8 cellular contexts compared by ENCODE assay signal in genomic region chr17:31095239-31096105, GRCh38. TPM values are rescaled to one million over a fixed set of nuclear protein-coding genes. Genes with fewer than 3 reads are reported as not detected.
DNase-seq lines count a peak whose midpoint lies in the region; ATAC-seq and TF ChIP-seq lines count a peak whose summit lies in the region.

No MANE protein-coding gene starts in this region.

- no peak for TF ChIP-seq POLR2A in esophagus muscularis mucosa (IDR thresholded peaks at IDR 0.05; ENCODE audit: low read depth)

- ATAC-seq in HG02759 (IDR thresholded peaks at IDR 0.05; ENCODE audit: unreplicated experiment), result peak; percentile 16
- peak; percentile 34 to 39 for ATAC-seq in activated T-cell treated with anti-CD3 and anti-CD28 coated beads, Interleukin-2, amount 50 U/mL, for 4 hours

- H3K27me3 ChIP-seq in esophagus muscularis mucosa, result no peaks in the 10 kb centered on the region
- no peaks in the 10 kb centered on the region for H3K27me3 ChIP-seq in mucosa of rectum (ENCODE audit: control insufficient read depth in 2 of 2, insufficient read depth in 2 of 2, low read length in 2 of 2)

- intact Hi-C loops in esophagus muscularis mucosa (cut with DNase I), result loop anchor here (10.0 kb wide), 1 partner anchor 81 kb away; no protein-coding TSS in a partner anchor

- H3K4me3 ChIP-seq in esophagus muscularis mucosa, result peak overlapping the region; percentile 74 to 94 (median 88)
- peak overlapping the region; percentile 72 to 82 for H3K4me3 ChIP-seq in mucosa of rectum (ENCODE audit: low read length in 2 of 2)

- under 1% methylated on average over 32 of the region's 44 CpGs for WGBS in esophagus muscularis mucosa

- H3K9me3 ChIP-seq in esophagus muscularis mucosa (no peaks in the 10 kb centered on the region), mucosa of rectum (ENCODE audit: control insufficient read depth in 2 of 2, low read length in 2 of 2) (no peaks in the 10 kb centered on the region)

- H3K9me3 Mint-ChIP-seq in activated T-cell treated with anti-CD3 and anti-CD28 coated beads, Interleukin-2, amount 50 U/mL, for 4 hours, result no peaks in the 10 kb centered on the region

- H3K36me3 Mint-ChIP-seq in activated T-cell treated with anti-CD3 and anti-CD28 coated beads, Interleukin-2, amount 50 U/mL, for 4 hours (ENCODE audit: insufficient read depth), result no peaks in the 10 kb centered on the region

- peaks cover 10 to 20% (median 16%) of the 10 kb centered on the region in 4 donors for H3K4me1 ChIP-seq in esophagus muscularis mucosa
- peaks cover 7 to 15% of the 10 kb centered on the region in 2 donors for H3K4me1 ChIP-seq in mucosa of rectum (ENCODE audit: control insufficient read depth in 2 of 2, insufficient read depth in 2 of 2, low read length in 2 of 2)

- no peaks in the 10 kb centered on the region for H3K27me3 Mint-ChIP-seq in activated T-cell treated with anti-CD3 and anti-CD28 coated beads, Interleukin-2, amount 50 U/mL, for 4 hours (ENCODE audit: low read depth)

- TF ChIP-seq EP300 in esophagus muscularis mucosa (IDR thresholded peaks at IDR 0.05), result no peak

- peak overlapping the region; percentile 95 for H3K4me3 Mint-ChIP-seq in activated T-cell treated with anti-CD3 and anti-CD28 coated beads, Interleukin-2, amount 50 U/mL, for 4 hours

- H3K4me1 Mint-ChIP-seq in activated T-cell treated with anti-CD3 and anti-CD28 coated beads, Interleukin-2, amount 50 U/mL, for 4 hours (ENCODE audit: low read depth), result peaks cover 11% of the 10 kb centered on the region

- H3K36me3 ChIP-seq in esophagus muscularis mucosa, result peaks cover 0 to 3% (median 0%) of the 10 kb centered on the region in 4 donors
- H3K36me3 ChIP-seq in mucosa of rectum (ENCODE audit: control insufficient read depth in 2 of 2, insufficient read depth in 2 of 2, low read length in 2 of 2), result no peaks in the 10 kb centered on the region

- peak overlapping the region; percentile 75 to 80 for H3K9ac ChIP-seq in mucosa of rectum (ENCODE audit: low read depth in 1 of 2, low read length in 2 of 2)

- no peak for TF ChIP-seq CTCF in esophagus muscularis mucosa (IDR thresholded peaks at IDR 0.05)

- DNase-seq in GF-D8 (lab: John Stamatoyannopoulos, UW) (peak; percentile 4), NCI-H82 (lab: John Stamatoyannopoulos, UW) (peak; percentile 88), esophagus muscularis mucosa (ENCODE audit: extremely low spot score) (no peak), NCI-H1048 (lab: John Stamatoyannopoulos, UW) (no peak)
- peak; percentile 15 for DNase-seq in activated T-cell treated with anti-CD3 and anti-CD28 coated beads, Interleukin-2, amount 50 U/mL, for 4 hours

- H3K27ac ChIP-seq in esophagus muscularis mucosa (replicated peaks in 1 of 4) (peak overlapping the region; percentile 91 to 97 (median 94)), mucosa of rectum (ENCODE audit: low read depth in 2 of 2, low read length in 2 of 2) (peak overlapping the region; percentile 90), temporal lobe (ENCODE audit: low read depth, low read length) (peak overlapping the region; percentile 78)

RNA-seq across cellular contexts. Expression of gene NF1, which starts 0.7 kb away (rescaled TPM):
- total RNA-seq in activated T-cell treated with anti-CD3 and anti-CD28 coated beads, Interleukin-2, amount 50 U/mL, for 4 hours, result 10 to 100 TPM; 14.2 to 17.9 (median 15.2) TPM
- total RNA-seq in esophagus muscularis mucosa (10 to 100 TPM; 40.9 to 64.8 (median 44.5) TPM), temporal lobe (124 TPM)

Comparison
In these comparisons a context has a peak if more than half of its experiments do, and no peak if none do; other contexts are left out.
1. DNase-seq: peak in GF-D8 (single experiment), NCI-H82 (single experiment) and activated T-cell treated with anti-CD3 and anti-CD28 coated beads, Interleukin-2, amount 50 U/mL, for 4 hours (single experiment); none in esophagus muscularis mucosa (single experiment) and NCI-H1048 (single experiment).
2. Peak in every context shown above with its lines, with median percentiles within 50 percentile points of each other: H3K27ac ChIP-seq.